Comparison of ENCODE assay signal across 11 cellular contexts in the genomic region with DNA sequence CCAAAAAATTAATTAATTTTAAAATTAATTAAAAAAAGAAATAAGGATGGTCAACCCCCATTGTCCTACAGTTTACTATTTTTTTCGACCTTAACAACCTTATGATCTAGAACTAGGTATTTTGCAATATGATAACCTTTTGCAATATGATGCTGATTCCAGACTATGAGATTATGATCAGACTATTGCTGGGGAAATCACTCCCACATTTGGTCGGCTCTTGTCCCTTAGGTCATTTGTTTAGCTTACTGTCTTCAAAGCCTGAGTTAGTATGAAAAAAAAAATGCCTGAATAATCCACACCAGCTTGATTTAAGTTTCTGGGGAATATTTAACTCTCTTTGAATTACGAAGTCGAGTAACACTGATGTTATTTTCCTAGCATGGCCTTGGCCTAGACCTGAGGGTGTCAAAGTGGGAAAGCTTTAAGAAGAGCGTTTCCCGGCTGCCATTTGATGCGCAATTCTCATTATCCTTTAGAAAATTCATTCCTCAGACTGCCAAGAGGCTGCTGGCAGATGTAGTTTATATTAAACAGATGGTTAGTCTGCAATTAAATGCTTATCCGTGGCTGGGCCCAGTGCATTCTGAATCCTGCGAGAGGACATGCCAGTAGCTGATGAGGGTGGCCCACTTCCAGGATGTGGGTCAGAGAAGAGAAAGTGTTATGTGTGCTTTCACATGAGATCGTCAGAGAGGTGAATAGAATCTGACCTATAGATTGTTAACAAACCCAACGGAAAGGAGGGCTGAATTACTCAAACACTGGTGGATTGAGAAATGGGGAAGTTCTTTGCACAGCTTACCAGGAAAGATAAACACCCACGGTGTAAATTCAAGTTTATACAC.
DNase-seq lines count a peak whose midpoint lies in the region; ATAC-seq and TF ChIP-seq lines count a peak whose summit lies in the region.
"Had no signal": no experiment of that assay in that cellular context is flagged by ENCODE, and none has a peak within 500 bp of the region (broad histone marks: within the 10 kb centered on the region; RNA-seq: fewer than 3 reads in every experiment).

No MANE protein-coding gene starts in this region.

- no peak for TF ChIP-seq POLR2A in prostate gland (IDR thresholded peaks at IDR 0.05)

- intact Hi-C loops in prostate gland (cut with DNase I): loop anchor here (10.0 kb wide), 1 partner anchor 70 kb away; no protein-coding TSS in a partner anchor

- H3K27ac Mint-ChIP-seq in type B pancreatic cell: no peak overlapping the region
- H3K27ac Mint-ChIP-seq: activated naive CD4-positive, alpha-beta T cell treated with anti-CD3 and anti-CD28 coated beads, Interleukin-2, amount 50 U/mL, for 72 hours; CD4-positive, alpha-beta T cell had no signal

- TF ChIP-seq CTCF in lung (IDR thresholded peaks at IDR 0.05; ENCODE audit: control extremely low read depth, extremely low read depth): no peak
- TF ChIP-seq CTCF in prostate gland (IDR thresholded peaks at IDR 0.05): no peak
- TF ChIP-seq CTCF in type B pancreatic cell (conservative IDR thresholded peaks at IDR 0.05): no peak

- peaks cover 0 to 1% of the 10 kb centered on the region in 2 donors for H3K4me1 ChIP-seq in lung (ENCODE audit: control insufficient read depth in 2 of 2, insufficient read depth in 2 of 2, low read length in 2 of 2)
- no peaks in the 10 kb centered on the region for H3K4me1 ChIP-seq in prostate gland (replicated peaks)

- ATAC-seq in lung (ENCODE audit: insufficient read depth, low FRiP score) (peak; percentile 47), HG03442 (IDR thresholded peaks at IDR 0.05; ENCODE audit: unreplicated experiment) (no peak), HG03571 (IDR thresholded peaks at IDR 0.05; ENCODE audit: unreplicated experiment) (no peak)

- H3K4me3 Mint-ChIP-seq in type B pancreatic cell: no peak overlapping the region
- H3K4me3 Mint-ChIP-seq: CD4-positive, alpha-beta T cell had no signal

- no peaks in the 10 kb centered on the region for H3K27me3 Mint-ChIP-seq in type B pancreatic cell

- H3K36me3 ChIP-seq in lung (ENCODE audit: control insufficient read depth in 2 of 2, insufficient read depth in 2 of 2, low read length in 2 of 2): no peaks in the 10 kb centered on the region
- H3K36me3 ChIP-seq in prostate gland: no peaks in the 10 kb centered on the region

- H3K9me3 Mint-ChIP-seq in type B pancreatic cell: no peaks in the 10 kb centered on the region
- H3K9me3 Mint-ChIP-seq: activated naive CD4-positive, alpha-beta T cell treated with anti-CD3 and anti-CD28 coated beads, Interleukin-2, amount 50 U/mL, for 72 hours; CD4-positive, alpha-beta T cell had no signal

- peaks cover 7% of the 10 kb centered on the region for H3K4me1 Mint-ChIP-seq in type B pancreatic cell (ENCODE audit: unreplicated experiment)

- WGBS in lung, 2 donors: 47 to 55% methylated on average over 12 of the region's 12 CpGs
- 53% methylated on average over 12 of the region's 12 CpGs for WGBS in prostate gland

- H3K27me3 ChIP-seq in lung (ENCODE audit: control insufficient read depth, insufficient read depth): no peaks in the 10 kb centered on the region
- no peaks in the 10 kb centered on the region for H3K27me3 ChIP-seq in prostate gland (replicated peaks; ENCODE audit: insufficient read depth)

- no peak overlapping the region for H3K27ac ChIP-seq in lung (ENCODE audit: low read depth in 1 of 2, low read length in 1 of 2)
- peak overlapping the region in 1 of 2 donors; percentile 6 for H3K27ac ChIP-seq in prostate gland
- H3K27ac ChIP-seq: SK-N-MC had no signal

- peaks cover 4% of the 10 kb centered on the region for H3K36me3 Mint-ChIP-seq in type B pancreatic cell
- H3K36me3 Mint-ChIP-seq: activated naive CD4-positive, alpha-beta T cell treated with anti-CD3 and anti-CD28 coated beads, Interleukin-2, amount 50 U/mL, for 72 hours had no signal

- H3K9me3 ChIP-seq in lung (ENCODE audit: control insufficient read depth in 2 of 2, insufficient read depth in 1 of 2, low read length in 1 of 2): no peaks in the 10 kb centered on the region
- no peaks in the 10 kb centered on the region for H3K9me3 ChIP-seq in prostate gland

- H3K4me3 ChIP-seq in lung (no peak overlapping the region), prostate gland (no peak overlapping the region)
- H3K4me3 ChIP-seq: SK-N-MC had no signal

- DNase-seq in AG08395 (ENCODE audit: low spot score): peak; percentile 54
- peak; percentile 60 for DNase-seq in M059J (ENCODE audit: low read depth)
- DNase-seq in astrocyte of the hippocampus (ENCODE audit: low read depth, low spot score): peak; percentile 35
- DNase-seq in lung (ENCODE audit: low spot score): peak; percentile 33
- no peak for DNase-seq in prostate gland (ENCODE audit: low spot score)
- no peak for DNase-seq in type B pancreatic cell (ENCODE audit: extremely low spot score, unreplicated experiment)
- DNase-seq: CD4-positive, alpha-beta T cell had no signal

Comparison
In these comparisons a context has a peak if more than half of its experiments do, and no peak if none do; other contexts are left out.
1. DNase-seq: peak in AG08395 (single experiment), M059J (single experiment), astrocyte of the hippocampus (single experiment) and lung (single experiment); none in prostate gland (single experiment) and type B pancreatic cell (single experiment).